In genomic region chr10:86705905-86706304, GRCh38 we compare ENCODE assay signal across 27 cellular contexts. TPM values are rescaled to one million over a fixed set of nuclear protein-coding genes. Genes with fewer than 3 reads are reported as not detected.
DNase-seq lines count a peak whose midpoint lies in the region; ATAC-seq, FAIRE-seq and TF ChIP-seq lines count a peak whose summit lies in the region.
"Had no signal": no experiment of that assay in that cellular context is flagged by ENCODE, and none has a peak within 500 bp of the region (broad histone marks: within the 10 kb centered on the region; RNA-seq: fewer than 3 reads in every experiment).

No MANE protein-coding gene starts in this region.

- peak overlapping the region; percentile 9 for H3K27ac Mint-ChIP-seq in activated naive CD8-positive, alpha-beta T cell treated with anti-CD3 and anti-CD28 coated beads, Interleukin-2, amount 10 ng/mL, durations not matched to agents 7 days and 5 days
- H3K27ac Mint-ChIP-seq in activated naive CD8-positive, alpha-beta T cell treated with anti-CD3 and anti-CD28 coated beads for 36 hours: no peak overlapping the region
- H3K27ac Mint-ChIP-seq in astrocyte (ENCODE audit: unreplicated experiment): peak overlapping the region; percentile 41
- peak overlapping the region; percentile 54 for H3K27ac Mint-ChIP-seq in stimulated activated effector memory CD8-positive, alpha-beta T cell treated with anti-CD3 and anti-CD28 coated beads, Interleukin-12 subunit alpha, Interleukin-12 subunit beta, amount 100 ng/mL, for 72 hours
- H3K27ac Mint-ChIP-seq: CD4-positive, alpha-beta T cell; HFFc6 had no signal

- H2BK15ac ChIP-seq in neuronal stem cell (ENCODE audit: low read length): no peak overlapping the region

- no peak for DNase-seq in activated naive CD8-positive, alpha-beta T cell treated with anti-CD3 and anti-CD28 coated beads, Interleukin-2, amount 10 ng/mL, durations not matched to agents 7 days and 5 days
- no peak for DNase-seq in activated naive CD8-positive, alpha-beta T cell treated with anti-CD3 and anti-CD28 coated beads for 36 hours
- DNase-seq in astrocyte (ENCODE audit: low read depth) (no peak), neuronal stem cell (ENCODE audit: low spot score) (no peak), NOMO-1 (lab: John Stamatoyannopoulos, UW; ENCODE audit: unreplicated experiment in 2 of 2) (no peak), breast epithelium (ENCODE audit: low spot score in 2 of 2) (no peak)
- no peak for DNase-seq in stimulated activated effector memory CD8-positive, alpha-beta T cell treated with anti-CD3 and anti-CD28 coated beads, Interleukin-12 subunit alpha, Interleukin-12 subunit beta, amount 100 ng/mL, for 72 hours (ENCODE audit: low spot score in 2 of 2)
- DNase-seq in stimulated activated CD4-positive, alpha-beta T cell treated with anti-CD3 and anti-CD28 coated beads, Interleukin-2, amount 100 ng/mL, for 24 hours: no peak
- DNase-seq: ACHN; Caco-2; CD4-positive, alpha-beta T cell; DMS 273 treated with DMSO at 0.1 percent for 48 hours; DMS79 treated with DMSO at 0.1 percent for 48 hours; H9; HFFc6; MG63; NCI-H1417; NCI-H187 treated with DMSO at 0.1 percent for 48 hours; NCI-H2107; NCI-H446 treated with DMSO at 0.1 percent for 48 hours; NCI-H526 treated with DMSO at 0.1 percent for 48 hours; PC-9; RPMI8226; SIG-M5 had no signal

- no peaks in the 10 kb centered on the region for H3K36me3 ChIP-seq in astrocyte (ENCODE audit: insufficient read depth, low read length)
- no peaks in the 10 kb centered on the region for H3K36me3 ChIP-seq in neuronal stem cell (replicated peaks in 1 of 2; ENCODE audit: control insufficient read depth in 2 of 2, insufficient read depth in 2 of 2, low read length in 2 of 2)
- H3K36me3 ChIP-seq in breast epithelium: no peaks in the 10 kb centered on the region
- H3K36me3 ChIP-seq: BLaER1, MG63 had no signal

- H3K4me3 ChIP-seq in astrocyte (ENCODE audit: insufficient read depth, low read depth, low read length) (no peak overlapping the region), neuronal stem cell (ENCODE audit: low read length in 2 of 2) (no peak overlapping the region), breast epithelium (no peak overlapping the region)
- H3K4me3 ChIP-seq: BLaER1, MG63, PC-9 had no signal

- H3K23ac ChIP-seq in neuronal stem cell (ENCODE audit: low read depth, low read length, poor library complexity): no peak overlapping the region

- no peaks in the 10 kb centered on the region for H4K20me1 ChIP-seq in astrocyte (ENCODE audit: insufficient read depth, low read length)
- H4K20me1 ChIP-seq: BLaER1 had no signal

- no peaks in the 10 kb centered on the region for H3K79me1 ChIP-seq in neuronal stem cell (ENCODE audit: low read depth, low read length)

- no peaks in the 10 kb centered on the region for H3K27me3 Mint-ChIP-seq in activated naive CD8-positive, alpha-beta T cell treated with anti-CD3 and anti-CD28 coated beads, Interleukin-2, amount 10 ng/mL, durations not matched to agents 7 days and 5 days
- no peaks in the 10 kb centered on the region for H3K27me3 Mint-ChIP-seq in activated naive CD8-positive, alpha-beta T cell treated with anti-CD3 and anti-CD28 coated beads for 36 hours
- H3K27me3 Mint-ChIP-seq in astrocyte (ENCODE audit: low read depth, unreplicated experiment): peaks cover 7% of the 10 kb centered on the region
- H3K27me3 Mint-ChIP-seq: CD4-positive, alpha-beta T cell had no signal

- H2BK5ac ChIP-seq in neuronal stem cell (ENCODE audit: low read length): no peak overlapping the region

- H3K27ac ChIP-seq in astrocyte (ENCODE audit: low read depth, low read length) (no peak overlapping the region), neuronal stem cell (replicated peaks; ENCODE audit: low read length) (no peak overlapping the region), breast epithelium (no peak overlapping the region)
- H3K27ac ChIP-seq: 22Rv1, BLaER1, PC-9 had no signal

- H3K4me1 Mint-ChIP-seq in activated naive CD8-positive, alpha-beta T cell treated with anti-CD3 and anti-CD28 coated beads, Interleukin-2, amount 10 ng/mL, durations not matched to agents 7 days and 5 days: peaks cover 6% of the 10 kb centered on the region
- peaks cover 5% of the 10 kb centered on the region for H3K4me1 Mint-ChIP-seq in activated naive CD8-positive, alpha-beta T cell treated with anti-CD3 and anti-CD28 coated beads for 36 hours
- H3K4me1 Mint-ChIP-seq in astrocyte (ENCODE audit: low read depth, unreplicated experiment): peaks cover 3% of the 10 kb centered on the region
- peaks cover 16% of the 10 kb centered on the region for H3K4me1 Mint-ChIP-seq in stimulated activated effector memory CD8-positive, alpha-beta T cell treated with anti-CD3 and anti-CD28 coated beads, Interleukin-12 subunit alpha, Interleukin-12 subunit beta, amount 100 ng/mL, for 72 hours

- TF ChIP-seq POLR2A in breast epithelium (IDR thresholded peaks at IDR 0.05): no peak

- no peak overlapping the region for H4K8ac ChIP-seq in neuronal stem cell (ENCODE audit: low read depth, low read length)

- H2AK5ac ChIP-seq in neuronal stem cell (ENCODE audit: low read depth, low read length): peak overlapping the region; percentile 48

- TF ChIP-seq CTCF in astrocyte (IDR thresholded peaks at IDR 0.05; ENCODE audit: insufficient read depth, low read depth, low read length) (no peak), breast epithelium (IDR thresholded peaks at IDR 0.05) (no peak)

- no peak for ATAC-seq in activated naive CD8-positive, alpha-beta T cell treated with anti-CD3 and anti-CD28 coated beads, Interleukin-2, amount 10 ng/mL, durations not matched to agents 7 days and 5 days (ENCODE audit: low read depth)
- ATAC-seq in stimulated activated effector memory CD8-positive, alpha-beta T cell treated with anti-CD3 and anti-CD28 coated beads, Interleukin-12 subunit alpha, Interleukin-12 subunit beta, amount 100 ng/mL, for 72 hours: no peak

- H3K4me2 ChIP-seq in astrocyte (ENCODE audit: low read length): no peak overlapping the region
- no peak overlapping the region for H3K4me2 ChIP-seq in neuronal stem cell (ENCODE audit: insufficient read depth, low read length, poor library complexity, severe bottlenecking)
- H3K4me2 ChIP-seq: BLaER1, PC-9 had no signal

- H3K36me3 Mint-ChIP-seq in activated naive CD8-positive, alpha-beta T cell treated with anti-CD3 and anti-CD28 coated beads, Interleukin-2, amount 10 ng/mL, durations not matched to agents 7 days and 5 days: no peaks in the 10 kb centered on the region
- H3K36me3 Mint-ChIP-seq in activated naive CD8-positive, alpha-beta T cell treated with anti-CD3 and anti-CD28 coated beads for 36 hours: peaks cover 2% of the 10 kb centered on the region
- H3K36me3 Mint-ChIP-seq in astrocyte (ENCODE audit: low read depth, unreplicated experiment): peaks cover 7% of the 10 kb centered on the region
- H3K36me3 Mint-ChIP-seq in stimulated activated effector memory CD8-positive, alpha-beta T cell treated with anti-CD3 and anti-CD28 coated beads, Interleukin-12 subunit alpha, Interleukin-12 subunit beta, amount 100 ng/mL, for 72 hours: peaks cover 12% of the 10 kb centered on the region

- POLR2A ChIA-PET in activated naive CD8-positive, alpha-beta T cell treated with anti-CD3 and anti-CD28 coated beads, Interleukin-2, amount 10 ng/mL, durations not matched to agents 7 days and 5 days (lab: Charles Lee): no interaction called here

- H3K79me2 ChIP-seq in astrocyte (ENCODE audit: insufficient read depth, low read length): no peaks in the 10 kb centered on the region

- H2BK120ac ChIP-seq in neuronal stem cell (ENCODE audit: low read depth, low read length): no peak overlapping the region

- H3K18ac ChIP-seq in neuronal stem cell (ENCODE audit: low read length): no peak overlapping the region

- H3K14ac ChIP-seq in neuronal stem cell (ENCODE audit: low read length): no peak overlapping the region

- H3K9ac ChIP-seq in astrocyte (ENCODE audit: low read length) (no peak overlapping the region), neuronal stem cell (ENCODE audit: low read depth, low read length, poor library complexity) (no peak overlapping the region)
- H3K9ac ChIP-seq: BLaER1 had no signal

- H3K4me3 Mint-ChIP-seq in activated naive CD8-positive, alpha-beta T cell treated with anti-CD3 and anti-CD28 coated beads, Interleukin-2, amount 10 ng/mL, durations not matched to agents 7 days and 5 days: no peak overlapping the region
- no peak overlapping the region for H3K4me3 Mint-ChIP-seq in activated naive CD8-positive, alpha-beta T cell treated with anti-CD3 and anti-CD28 coated beads for 36 hours
- no peak overlapping the region for H3K4me3 Mint-ChIP-seq in astrocyte (ENCODE audit: unreplicated experiment)
- H3K4me3 Mint-ChIP-seq in stimulated activated effector memory CD8-positive, alpha-beta T cell treated with anti-CD3 and anti-CD28 coated beads, Interleukin-12 subunit alpha, Interleukin-12 subunit beta, amount 100 ng/mL, for 72 hours: no peak overlapping the region
- H3K4me3 Mint-ChIP-seq: CD4-positive, alpha-beta T cell; H9; HFFc6 had no signal

- H3K9me3 ChIP-seq in astrocyte (ENCODE audit: insufficient read depth, low read depth, low read length): no peaks in the 10 kb centered on the region
- peaks cover 0 to 3% of the 10 kb centered on the region in 2 donors for H3K9me3 ChIP-seq in neuronal stem cell (replicated peaks in 1 of 2; ENCODE audit: control insufficient read depth in 2 of 2, insufficient read depth in 1 of 2, low read depth in 1 of 2, low read length in 2 of 2)
- H3K9me3 ChIP-seq in breast epithelium: no peaks in the 10 kb centered on the region
- H3K9me3 ChIP-seq: BLaER1, Caco-2, MG63 had no signal

- peaks cover 2% of the 10 kb centered on the region for H3K4me1 ChIP-seq in astrocyte (ENCODE audit: insufficient read depth, low read length)
- H3K4me1 ChIP-seq in neuronal stem cell (ENCODE audit: control insufficient read depth in 2 of 2, insufficient read depth in 1 of 2, low read depth in 1 of 2, low read length in 2 of 2): peaks cover 5 to 17% of the 10 kb centered on the region in 2 donors
- H3K4me1 ChIP-seq in breast epithelium: no peaks in the 10 kb centered on the region

- WGBS in neuronal stem cell (ENCODE audit: extremely low coverage in 2 of 2, insufficient read length in 2 of 2, insufficient replicate concordance in 1 of 2), 2 donors: no CpG with 5 or more reads among the region's 2 CpGs

- H2AFZ ChIP-seq in astrocyte (ENCODE audit: low read depth, low read length): no peak overlapping the region
- H2AFZ ChIP-seq in neuronal stem cell (ENCODE audit: low read length): no peak overlapping the region
- H2AFZ ChIP-seq: PC-9 had no signal

- FAIRE-seq in astrocyte (lab: Jason Lieb, UNC): no peak

- no peaks in the 10 kb centered on the region for H3K9me3 Mint-ChIP-seq in activated naive CD8-positive, alpha-beta T cell treated with anti-CD3 and anti-CD28 coated beads, Interleukin-2, amount 10 ng/mL, durations not matched to agents 7 days and 5 days
- no peaks in the 10 kb centered on the region for H3K9me3 Mint-ChIP-seq in activated naive CD8-positive, alpha-beta T cell treated with anti-CD3 and anti-CD28 coated beads for 36 hours
- H3K9me3 Mint-ChIP-seq in astrocyte (ENCODE audit: unreplicated experiment): no peaks in the 10 kb centered on the region
- no peaks in the 10 kb centered on the region for H3K9me3 Mint-ChIP-seq in stimulated activated effector memory CD8-positive, alpha-beta T cell treated with anti-CD3 and anti-CD28 coated beads, Interleukin-12 subunit alpha, Interleukin-12 subunit beta, amount 100 ng/mL, for 72 hours
- H3K9me3 Mint-ChIP-seq: CD4-positive, alpha-beta T cell; H9; HFFc6 had no signal

- H3K27me3 ChIP-seq in astrocyte (ENCODE audit: insufficient read depth, low read length): no peaks in the 10 kb centered on the region
- peaks cover 0 to 3% (median 0%) of the 10 kb centered on the region in 3 experiments for H3K27me3 ChIP-seq in neuronal stem cell (ENCODE audit: control insufficient read depth in 3 of 3, insufficient read depth in 3 of 3, low read depth in 1 of 3, low read length in 3 of 3)
- no peaks in the 10 kb centered on the region for H3K27me3 ChIP-seq in breast epithelium
- H3K27me3 ChIP-seq: BLaER1, MG63 had no signal

- H2BK12ac ChIP-seq in neuronal stem cell (ENCODE audit: low read length): no peak overlapping the region

- H3K4ac ChIP-seq in neuronal stem cell (ENCODE audit: low read length): no peak overlapping the region

- no peak overlapping the region for H4K91ac ChIP-seq in neuronal stem cell (ENCODE audit: low read depth, low read length, poor library complexity)

- intact Hi-C loops in breast epithelium (cut with DNase I; ENCODE audit: low total_unique reads): no loop called here

RNA-seq across cellular contexts. Expression of gene LDB3, which starts 37.6 kb away (rescaled TPM):
- total RNA-seq in activated naive CD8-positive, alpha-beta T cell treated with anti-CD3 and anti-CD28 coated beads, Interleukin-2, amount 10 ng/mL, durations not matched to agents 7 days and 5 days: not detected
- under 1 TPM; 0.06 to 0.20 TPM for total RNA-seq in activated naive CD8-positive, alpha-beta T cell treated with anti-CD3 and anti-CD28 coated beads for 36 hours
- total RNA-seq in astrocyte (3.5 and 3.9 TPM in 2 replicates), breast epithelium (1 to 10 TPM in 2 of 3 donors, under 1 TPM in 1; 0.98 to 2.9 (median 1.3) TPM)
- 0.08 TPM for polyA plus RNA-seq in neuronal stem cell (2013, experiment 1 of 2)
- polyA plus RNA-seq in neuronal stem cell (2013, experiment 2 of 2): 0.11 TPM

RNA-seq across cellular contexts. Expression of gene BMPR1A, which starts 50.5 kb away (rescaled TPM):
- total RNA-seq in activated naive CD8-positive, alpha-beta T cell treated with anti-CD3 and anti-CD28 coated beads, Interleukin-2, amount 10 ng/mL, durations not matched to agents 7 days and 5 days: 10 to 100 TPM; 13.3 to 15.0 TPM
- total RNA-seq in activated naive CD8-positive, alpha-beta T cell treated with anti-CD3 and anti-CD28 coated beads for 36 hours: 1 to 10 TPM; 7.5 to 8.4 TPM
- 52.2 and 52.7 TPM in 2 replicates for total RNA-seq in astrocyte
- 24.6 TPM for polyA plus RNA-seq in neuronal stem cell (2013, experiment 1 of 2)
- polyA plus RNA-seq in neuronal stem cell (2013, experiment 2 of 2): 25.2 TPM
- total RNA-seq in breast epithelium: 10 to 100 TPM; 49.8 to 87.2 (median 57.4) TPM

RNA-seq across cellular contexts. Expression of gene OPN4, which starts 51.6 kb away (rescaled TPM):
- not detected for total RNA-seq in activated naive CD8-positive, alpha-beta T cell treated with anti-CD3 and anti-CD28 coated beads, Interleukin-2, amount 10 ng/mL, durations not matched to agents 7 days and 5 days
- total RNA-seq in activated naive CD8-positive, alpha-beta T cell treated with anti-CD3 and anti-CD28 coated beads for 36 hours: not detected
- total RNA-seq in astrocyte: not detected in 2 replicates
- polyA plus RNA-seq in neuronal stem cell (2013, experiment 1 of 2): not detected
- polyA plus RNA-seq in neuronal stem cell (2013, experiment 2 of 2): not detected
- total RNA-seq in breast epithelium: not detected
- total RNA-seq: Caco-2; CD4-positive, alpha-beta T cell; H9; HFFc6; LHCN-M2 had no signal
